ENCODE assay signal across 16 cellular contexts in the genomic region with DNA sequence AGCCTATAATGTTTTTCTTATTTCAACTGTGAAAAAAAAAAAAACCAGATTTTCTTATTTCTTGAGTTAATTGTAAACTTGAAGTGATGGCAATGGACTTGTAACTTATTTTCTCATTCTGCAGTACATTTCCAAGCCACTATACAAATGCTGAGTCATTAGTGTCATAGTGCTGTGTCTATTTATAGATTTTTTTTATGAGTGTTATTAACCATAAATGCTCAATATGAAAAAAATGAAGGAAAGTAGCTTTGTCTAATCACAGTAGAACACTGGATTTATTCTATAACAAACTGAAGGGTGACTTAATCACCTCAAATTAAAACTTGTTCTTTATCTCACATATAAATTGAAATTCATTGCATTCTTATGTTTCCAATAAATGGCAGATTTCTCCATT.
A peak's percentile ranks its signal among the peaks of the same experiment; 100 is the strongest.
DNase-seq lines count a peak whose midpoint lies in the region; ATAC-seq, FAIRE-seq and TF ChIP-seq lines count a peak whose summit lies in the region.
"Had no signal": no experiment of that assay in that cellular context is flagged by ENCODE, and none has a peak within 500 bp of the region (broad histone marks: within the 10 kb centered on the region; RNA-seq: fewer than 3 reads in every experiment).

No MANE protein-coding gene starts in this region.

- CTCF ChIA-PET in A549 (lab: Yijun Ruan, JAX) (no interaction called here), GM10248 (lab: Yijun Ruan, JAX) (no interaction called here)
- CTCF ChIA-PET in CD4-positive, alpha-beta memory T cell (lab: Charles Lee; ENCODE audit: partially characterized antibody): no interaction called here

- TF ChIP-seq EP300 in A549 (IDR thresholded peaks at IDR 0.05): no peak

- no peak for TF ChIP-seq POLR2A in A549 (IDR thresholded peaks at IDR 0.05; ENCODE audit: low read length)

- no peak for FAIRE-seq in A549 (lab: Jason Lieb, UNC)

- H3K4me1 ChIP-seq in A549 (peaks cover 44% of the 10 kb centered on the region), adipocyte (ENCODE audit: control insufficient read depth, insufficient read depth, low read length) (peaks cover 6% of the 10 kb centered on the region)
- H3K4me1 ChIP-seq in CD4-positive, alpha-beta memory T cell (ENCODE audit: insufficient read depth, low read length): no peaks in the 10 kb centered on the region
- H3K4me1 ChIP-seq: upper lobe of right lung had no signal

- peak overlapping the region; percentile 43 for H3K4me2 ChIP-seq in A549

- intact Hi-C loops in CD4-positive, alpha-beta memory T cell (cut with micrococcal nuclease): no loop called here

- no peak overlapping the region for H3K4me3 Mint-ChIP-seq in CD4-positive, alpha-beta memory T cell
- H3K4me3 Mint-ChIP-seq: activated CD4-positive, alpha-beta memory T cell treated with anti-CD3 and anti-CD28 coated beads, Interleukin-2, amount 10 ng/mL, durations not matched to agents 7 days and 5 days had no signal

- H3K4me1 Mint-ChIP-seq in CD4-positive, alpha-beta memory T cell: no peaks in the 10 kb centered on the region
- H3K4me1 Mint-ChIP-seq: activated CD4-positive, alpha-beta memory T cell treated with anti-CD3 and anti-CD28 coated beads, Interleukin-2, amount 10 ng/mL, durations not matched to agents 7 days and 5 days had no signal

- peak overlapping the region in 1 of 2 experiments; percentile 58; a peak in 3 of 6 replicates for H3K27ac ChIP-seq in A549
- no peak overlapping the region for H3K27ac ChIP-seq in CD4-positive, alpha-beta memory T cell (ENCODE audit: low read depth, low read length)
- H3K27ac ChIP-seq: upper lobe of right lung had no signal

- DNase-seq in A549 (ENCODE audit: low read depth in 1 of 2, low spot score in 1 of 2): peak in 1 of 2 experiments; percentile 18
- peak; percentile 1 for DNase-seq in adipocyte (ENCODE audit: low read depth)
- DNase-seq in GM10248 (ENCODE audit: extremely low spot score): no peak
- no peak for DNase-seq in CD4-positive, alpha-beta memory T cell
- no peak for DNase-seq in HCEC 1CT
- no peak for DNase-seq in hippocampal formation (lab: John Stamatoyannopoulos, UW)
- DNase-seq: activated CD4-positive, alpha-beta memory T cell treated with anti-CD3 and anti-CD28 coated beads, Interleukin-2, amount 10 ng/mL, durations not matched to agents 7 days and 5 days; activated gamma-delta T cell treated with Interleukin-2 at 50 U/mL for 16 hours; NCI-H1930; NCI-H774; SHP77; T1000; upper lobe of right lung had no signal

- H3K4me3 ChIP-seq in A549: no peak overlapping the region
- H3K4me3 ChIP-seq in adipocyte (ENCODE audit: low read length): no peak overlapping the region
- H3K4me3 ChIP-seq in CD4-positive, alpha-beta memory T cell (ENCODE audit: low read length in 2 of 2): no peak overlapping the region
- H3K4me3 ChIP-seq: upper lobe of right lung had no signal

- H3K36me3 Mint-ChIP-seq in CD4-positive, alpha-beta memory T cell: no peaks in the 10 kb centered on the region

- no peak for TF ChIP-seq RAD21 in A549 (conservative IDR thresholded peaks at IDR 0.05 in 1 of 2, IDR thresholded peaks at IDR 0.05 in 1 of 2)

- H3K9me3 Mint-ChIP-seq in CD4-positive, alpha-beta memory T cell: peaks cover 0 to 11% (median 3%) of the 10 kb centered on the region in 8 donors

- no peaks in the 10 kb centered on the region for H3K27me3 Mint-ChIP-seq in CD4-positive, alpha-beta memory T cell
- H3K27me3 Mint-ChIP-seq: activated CD4-positive, alpha-beta memory T cell treated with anti-CD3 and anti-CD28 coated beads, Interleukin-2, amount 10 ng/mL, durations not matched to agents 7 days and 5 days; progenitor cell of endocrine pancreas had no signal

- no peak for TF ChIP-seq CTCF in A549 (IDR thresholded peaks at IDR 0.05)
- TF ChIP-seq CTCF in GM10248 (IDR thresholded peaks at IDR 0.05; ENCODE audit: control extremely low read depth, extremely low read depth, low read depth, missing control alignments): no peak

- H3K9me3 ChIP-seq in A549: no peaks in the 10 kb centered on the region
- H3K9me3 ChIP-seq in adipocyte (ENCODE audit: control insufficient read depth, low read length): no peaks in the 10 kb centered on the region
- no peaks in the 10 kb centered on the region for H3K9me3 ChIP-seq in CD4-positive, alpha-beta memory T cell (ENCODE audit: control insufficient read depth in 1 of 2, low read length in 2 of 2)
- H3K9me3 ChIP-seq: upper lobe of right lung had no signal

- H3K27me3 ChIP-seq in adipocyte (replicated peaks; ENCODE audit: control insufficient read depth, insufficient read depth, low read length): no peaks in the 10 kb centered on the region
- H3K27me3 ChIP-seq in CD4-positive, alpha-beta memory T cell (ENCODE audit: insufficient read depth, low read length): no peaks in the 10 kb centered on the region
- H3K27me3 ChIP-seq: upper lobe of right lung had no signal

- ATAC-seq in A549 (no peak), GM19351 (IDR thresholded peaks at IDR 0.05; ENCODE audit: unreplicated experiment) (peak; percentile 52), HG03159 (IDR thresholded peaks at IDR 0.05; ENCODE audit: unreplicated experiment) (peak; percentile 47)
- ATAC-seq: upper lobe of right lung had no signal

- POLR2A ChIA-PET in A549 (lab: Yijun Ruan, JAX) (no interaction called here), GM10248 (lab: Yijun Ruan, JAX) (no interaction called here)
- POLR2A ChIA-PET in CD4-positive, alpha-beta memory T cell (lab: Charles Lee; ENCODE audit: partially characterized antibody): no interaction called here

- no peak overlapping the region for H3K27ac Mint-ChIP-seq in CD4-positive, alpha-beta memory T cell
- H3K27ac Mint-ChIP-seq: activated CD4-positive, alpha-beta memory T cell treated with anti-CD3 and anti-CD28 coated beads, Interleukin-2, amount 10 ng/mL, durations not matched to agents 7 days and 5 days; progenitor cell of endocrine pancreas had no signal

- H3K36me3 ChIP-seq in adipocyte (ENCODE audit: control insufficient read depth, insufficient read depth, low read length, severe bottlenecking): no peaks in the 10 kb centered on the region
- H3K36me3 ChIP-seq in CD4-positive, alpha-beta memory T cell (ENCODE audit: insufficient read depth, low read length): no peaks in the 10 kb centered on the region
- H3K36me3 ChIP-seq: upper lobe of right lung had no signal

- H3K9ac ChIP-seq in adipocyte (ENCODE audit: low read length): no peak overlapping the region

TF ChIP-seq in A549, 52 proteins besides CTCF, POLR2A, EP300 and RAD21:
- TF ChIP-seq NFE2L2 (conservative IDR thresholded peaks at IDR 0.05; ENCODE audit: low read length) (peak; percentile 60; the same call in 1 of the 2 replicates), SMC3 (IDR thresholded peaks at IDR 0.05) (no peak), MAFK (IDR thresholded peaks at IDR 0.05; ENCODE audit: partially characterized antibody) (peak; percentile 89), FOXS1 (CRISPR knock-in tag; IDR thresholded peaks at IDR 0.05) (no peak)
TF ChIP-seq in A549: peak in this region for 2.

Comparison
In these comparisons a context has a peak if more than half of its experiments do, and no peak if none do; other contexts are left out.
1. ATAC-seq: peak in GM19351 (single experiment) and HG03159 (single experiment); none in A549 (0 of 2).